20 cellular contexts compared by ENCODE assay signal in genomic region chr11:102802341-102802740, GRCh38. TPM values are rescaled to one million over a fixed set of nuclear protein-coding genes. Genes with fewer than 3 reads are reported as not detected.
DNase-seq lines count a peak whose midpoint lies in the region; ATAC-seq and TF ChIP-seq lines count a peak whose summit lies in the region.
"Had no signal": no experiment of that assay in that cellular context is flagged by ENCODE, and none has a peak within 500 bp of the region (broad histone marks: within the 10 kb centered on the region; RNA-seq: fewer than 3 reads in every experiment).

No MANE protein-coding gene starts in this region.

- H4K20me1 ChIP-seq in fibroblast of lung (ENCODE audit: control insufficient read depth, extremely low read depth, insufficient read depth, low read length) = no peaks in the 10 kb centered on the region

- no peak overlapping the region for H3K9ac ChIP-seq in fibroblast of lung (ENCODE audit: insufficient read depth, low read length)

- H3K27me3 ChIP-seq in fibroblast of lung (ENCODE audit: control insufficient read depth, insufficient read depth, low read length) = no peaks in the 10 kb centered on the region
- H3K27me3 ChIP-seq: body of pancreas, hepatocyte, tibial nerve had no signal

- DNase-seq in GM03348 (ENCODE audit: low spot score) (peak; percentile 68), fibroblast of lung (ENCODE audit: low read depth in 2 of 2) (peak; percentile 91 to 92), skeletal muscle cell (ENCODE audit: low read depth) (peak; percentile 73), NCI-H146 treated with DMSO at 0.1 percent for 48 hours (lab: John Stamatoyannopoulos, UW; ENCODE audit: unreplicated experiment) (no peak), NCI-H526 treated with DMSO at 0.1 percent for 48 hours (lab: John Stamatoyannopoulos, UW) (no peak)
- no peak for DNase-seq in stimulated activated CD4-positive, alpha-beta T cell treated with anti-CD3 and anti-CD28 coated beads, Interleukin-15, amount 100 ng/mL, for 24 hours
- DNase-seq in effector CD8-positive, alpha-beta T cell (lab: John Stamatoyannopoulos, UW) = no peak
- DNase-seq: activated CD8-positive, alpha-beta memory T cell treated with anti-CD3 and anti-CD28 coated beads for 24 hours; activated effector memory CD4-positive, alpha-beta T cell treated with Interleukin-2 at 50 U/mL for 16 hours; body of pancreas; GDM1; naive thymus-derived CD8-positive, alpha-beta T cell; NCI-H1105; NCI-H2227 treated with DMSO at 0.1 percent for 48 hours; retina; stimulated activated CD4-positive, alpha-beta T cell treated with anti-CD3 and anti-CD28 coated beads, Interleukin-1b, Interleukin-23, amount 100 ng/mL, for 48 hours had no signal

- H3K27ac ChIP-seq in fibroblast of lung (ENCODE audit: insufficient read depth, low read length) = peak overlapping the region; percentile 11
- H3K27ac ChIP-seq: body of pancreas, hepatocyte, tibial nerve had no signal

- H3K4me3 ChIP-seq in fibroblast of lung (replicated peaks in 1 of 4; ENCODE audit: control extremely low read depth in 1 of 4, insufficient read depth in 1 of 4, low read depth in 3 of 4, low read length in 4 of 4) = no peak overlapping the region
- H3K4me3 ChIP-seq in skeletal muscle cell (ENCODE audit: low read depth, low read length) = no peak overlapping the region
- H3K4me3 ChIP-seq: body of pancreas, hepatocyte, tibial nerve had no signal

- peaks cover 7% of the 10 kb centered on the region for H3K4me1 ChIP-seq in fibroblast of lung (ENCODE audit: control insufficient read depth, extremely low read depth, insufficient read depth, low read length)
- H3K4me1 ChIP-seq: body of pancreas, tibial nerve had no signal

- no peak for TF ChIP-seq CTCF in fibroblast of lung (conservative IDR thresholded peaks at IDR 0.05 in 1 of 2, IDR thresholded peaks at IDR 0.05 in 1 of 2; ENCODE audit: low read depth in 1 of 2, low read length in 2 of 2)

- H3K79me2 ChIP-seq in fibroblast of lung (ENCODE audit: control insufficient read depth, insufficient read depth, low read length) = no peaks in the 10 kb centered on the region
- H3K79me2 ChIP-seq: hepatocyte had no signal

- H3K9me3 ChIP-seq in fibroblast of lung (ENCODE audit: control insufficient read depth, insufficient read depth, low read depth, low read length) = no peaks in the 10 kb centered on the region
- H3K9me3 ChIP-seq: body of pancreas, tibial nerve had no signal

- H3K36me3 ChIP-seq in fibroblast of lung (ENCODE audit: control insufficient read depth, insufficient read depth, low read length) = no peaks in the 10 kb centered on the region
- H3K36me3 ChIP-seq: tibial nerve had no signal

- H3K4me2 ChIP-seq in fibroblast of lung (ENCODE audit: extremely low read depth, insufficient read depth, low read length) = no peak overlapping the region
- H3K4me2 ChIP-seq: hepatocyte had no signal

- H2AFZ ChIP-seq in fibroblast of lung (ENCODE audit: low read length) = no peak overlapping the region
- H2AFZ ChIP-seq: hepatocyte had no signal

- peak; percentile 83 for ATAC-seq in SK-N-SH treated with all-trans-retinoic acid at 6 μM for 48 hours
- ATAC-seq: body of pancreas; left lobe of liver; naive thymus-derived CD8-positive, alpha-beta T cell had no signal

TF ChIP-seq in SK-N-SH treated with all-trans-retinoic acid at 6 μM for 48 hours, 23 proteins besides CTCF, POLR2A, EP300 and RAD21:
- TF ChIP-seq ZFP3 (CRISPR knock-in tag; IDR thresholded peaks at IDR 0.05) = no peak
- TF ChIP-seq ISL1 (CRISPR knock-in tag; IDR thresholded peaks at IDR 0.05) = no peak
- TF ChIP-seq ZNF565 (CRISPR knock-in tag; conservative IDR thresholded peaks at IDR 0.05; ENCODE audit: low read depth) = no peak
- no peak for TF ChIP-seq ESRRG (CRISPR knock-in tag; IDR thresholded peaks at IDR 0.05)
- no peak for TF ChIP-seq TCF4 (CRISPR knock-in tag; IDR thresholded peaks at IDR 0.05; ENCODE audit: borderline replicate concordance)
- TF ChIP-seq ZNF70 (CRISPR knock-in tag; IDR thresholded peaks at IDR 0.05) = no peak
- no peak for TF ChIP-seq TSHZ2 (CRISPR knock-in tag; IDR thresholded peaks at IDR 0.05)
- no peak for TF ChIP-seq CSRNP3 (CRISPR knock-in tag; IDR thresholded peaks at IDR 0.05)
- TF ChIP-seq BACH2 (CRISPR knock-in tag; IDR thresholded peaks at IDR 0.05; ENCODE audit: borderline replicate concordance) = no peak
- no peak for TF ChIP-seq ZFP30 (CRISPR knock-in tag; IDR thresholded peaks at IDR 0.05)

RNA-seq across cellular contexts. Expression of gene MMP1, which starts 4.4 kb away (rescaled TPM):
- total RNA-seq in fibroblast of lung = 28.5 and 489 TPM in 2 replicates
- polyA plus RNA-seq in fibroblast of lung = 40.5 and 415 TPM in 2 replicates
- polyA plus RNA-seq in fibroblast of lung (2012) = 24.2 and 278 TPM in 2 replicates
- polyA minus RNA-seq in fibroblast of lung (ENCODE audit: low replicate concordance) = 7.8 and 78.5 TPM in 2 replicates
- total RNA-seq: left lobe of liver; naive thymus-derived CD8-positive, alpha-beta T cell; tibial nerve had no signal
- polyA plus RNA-seq: naive thymus-derived CD8-positive, alpha-beta T cell had no signal

RNA-seq across cellular contexts. Expression of gene MMP10, which starts 21.9 kb away (rescaled TPM):
- total RNA-seq in fibroblast of lung = under 0.01 and 0.66 TPM in 2 replicates
- polyA plus RNA-seq in fibroblast of lung = 0.17 and 0.28 TPM in 2 replicates
- polyA plus RNA-seq in fibroblast of lung (2012) = 0.17 and 0.31 TPM in 2 replicates
- polyA minus RNA-seq in fibroblast of lung (ENCODE audit: low replicate concordance) = not detected in 2 replicates
- total RNA-seq: body of pancreas; left lobe of liver; naive thymus-derived CD8-positive, alpha-beta T cell; tibial nerve had no signal
- polyA plus RNA-seq: naive thymus-derived CD8-positive, alpha-beta T cell had no signal

RNA-seq across cellular contexts. Expression of gene MMP3, which starts 41.1 kb away (rescaled TPM):
- total RNA-seq in fibroblast of lung = 1.8 and 47.1 TPM in 2 replicates
- 16.0 and 19.1 TPM in 2 replicates for polyA plus RNA-seq in fibroblast of lung
- 9.2 and 11.6 TPM in 2 replicates for polyA plus RNA-seq in fibroblast of lung (2012)
- polyA minus RNA-seq in fibroblast of lung (ENCODE audit: low replicate concordance) = 2.4 and 3.4 TPM in 2 replicates
- total RNA-seq: left lobe of liver; naive thymus-derived CD8-positive, alpha-beta T cell had no signal
- polyA plus RNA-seq: naive thymus-derived CD8-positive, alpha-beta T cell had no signal

Comparison
In these comparisons a context has a peak if more than half of its experiments do, and no peak if none do; other contexts are left out.
1. DNase-seq: peak in GM03348 (single experiment), fibroblast of lung (2 of 2) and skeletal muscle cell (single experiment); none in stimulated activated CD4-positive, alpha-beta T cell treated with anti-CD3 and anti-CD28 coated beads, Interleukin-15, amount 100 ng/mL, for 24 hours (single experiment), effector CD8-positive, alpha-beta T cell (single experiment), NCI-H146 treated with DMSO at 0.1 percent for 48 hours (single experiment) and NCI-H526 treated with DMSO at 0.1 percent for 48 hours (single experiment).